In genomic region chr14:73718742-73719251, GRCh38 we compare ENCODE assay signal across 1 cellular context.
TF ChIP-seq lines count a peak whose summit lies in the region.

No MANE protein-coding gene starts in this region.

TF ChIP-seq in SK-N-SH treated with all-trans-retinoic acid at 6 μM for 48 hours, 23 proteins besides CTCF, POLR2A, EP300 and RAD21 (continued from another document):
- TF ChIP-seq, protein P1, sequence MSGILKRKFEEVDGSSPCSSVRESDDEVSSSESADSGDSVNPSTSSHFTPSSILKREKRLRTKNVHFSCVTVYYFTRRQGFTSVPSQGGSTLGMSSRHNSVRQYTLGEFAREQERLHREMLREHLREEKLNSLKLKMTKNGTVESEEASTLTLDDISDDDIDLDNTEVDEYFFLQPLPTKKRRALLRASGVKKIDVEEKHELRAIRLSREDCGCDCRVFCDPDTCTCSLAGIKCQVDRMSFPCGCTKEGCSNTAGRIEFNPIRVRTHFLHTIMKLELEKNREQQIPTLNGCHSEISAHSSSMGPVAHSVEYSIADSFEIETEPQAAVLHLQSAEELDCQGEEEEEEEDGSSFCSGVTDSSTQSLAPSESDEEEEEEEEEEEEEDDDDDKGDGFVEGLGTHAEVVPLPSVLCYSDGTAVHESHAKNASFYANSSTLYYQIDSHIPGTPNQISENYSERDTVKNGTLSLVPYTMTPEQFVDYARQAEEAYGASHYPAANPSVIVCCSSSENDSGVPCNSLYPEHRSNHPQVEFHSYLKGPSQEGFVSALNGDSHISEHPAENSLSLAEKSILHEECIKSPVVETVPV (CRISPR knock-in tag; IDR thresholded peaks at IDR 0.05) = no peak
- no peak for TF ChIP-seq ISL1 (CRISPR knock-in tag; IDR thresholded peaks at IDR 0.05)
- TF ChIP-seq RARB (CRISPR knock-in tag; IDR thresholded peaks at IDR 0.05) = no peak
- no peak for TF ChIP-seq SNAI2 (CRISPR knock-in tag; IDR thresholded peaks at IDR 0.05)
- no peak for TF ChIP-seq PPARA (CRISPR knock-in tag; IDR thresholded peaks at IDR 0.05; ENCODE audit: borderline replicate concordance)
- TF ChIP-seq BACH2 (CRISPR knock-in tag; IDR thresholded peaks at IDR 0.05; ENCODE audit: borderline replicate concordance) = no peak
- no peak for TF ChIP-seq OSR1 (CRISPR knock-in tag; IDR thresholded peaks at IDR 0.05)
- TF ChIP-seq ZFP3 (CRISPR knock-in tag; IDR thresholded peaks at IDR 0.05) = no peak
- TF ChIP-seq ZNF8 (CRISPR knock-in tag; IDR thresholded peaks at IDR 0.05) = no peak
- no peak for TF ChIP-seq ARNTL (CRISPR knock-in tag; IDR thresholded peaks at IDR 0.05; ENCODE audit: borderline replicate concordance, low read depth)
- no peak for TF ChIP-seq ZFP30 (CRISPR knock-in tag; IDR thresholded peaks at IDR 0.05)
- TF ChIP-seq, protein P2, sequence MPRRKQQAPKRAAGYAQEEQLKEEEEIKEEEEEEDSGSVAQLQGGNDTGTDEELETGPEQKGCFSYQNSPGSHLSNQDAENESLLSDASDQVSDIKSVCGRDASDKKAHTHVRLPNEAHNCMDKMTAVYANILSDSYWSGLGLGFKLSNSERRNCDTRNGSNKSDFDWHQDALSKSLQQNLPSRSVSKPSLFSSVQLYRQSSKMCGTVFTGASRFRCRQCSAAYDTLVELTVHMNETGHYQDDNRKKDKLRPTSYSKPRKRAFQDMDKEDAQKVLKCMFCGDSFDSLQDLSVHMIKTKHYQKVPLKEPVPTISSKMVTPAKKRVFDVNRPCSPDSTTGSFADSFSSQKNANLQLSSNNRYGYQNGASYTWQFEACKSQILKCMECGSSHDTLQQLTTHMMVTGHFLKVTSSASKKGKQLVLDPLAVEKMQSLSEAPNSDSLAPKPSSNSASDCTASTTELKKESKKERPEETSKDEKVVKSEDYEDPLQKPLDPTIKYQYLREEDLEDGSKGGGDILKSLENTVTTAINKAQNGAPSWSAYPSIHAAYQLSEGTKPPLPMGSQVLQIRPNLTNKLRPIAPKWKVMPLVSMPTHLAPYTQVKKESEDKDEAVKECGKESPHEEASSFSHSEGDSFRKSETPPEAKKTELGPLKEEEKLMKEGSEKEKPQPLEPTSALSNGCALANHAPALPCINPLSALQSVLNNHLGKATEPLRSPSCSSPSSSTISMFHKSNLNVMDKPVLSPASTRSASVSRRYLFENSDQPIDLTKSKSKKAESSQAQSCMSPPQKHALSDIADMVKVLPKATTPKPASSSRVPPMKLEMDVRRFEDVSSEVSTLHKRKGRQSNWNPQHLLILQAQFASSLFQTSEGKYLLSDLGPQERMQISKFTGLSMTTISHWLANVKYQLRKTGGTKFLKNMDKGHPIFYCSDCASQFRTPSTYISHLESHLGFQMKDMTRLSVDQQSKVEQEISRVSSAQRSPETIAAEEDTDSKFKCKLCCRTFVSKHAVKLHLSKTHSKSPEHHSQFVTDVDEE (CRISPR knock-in tag; IDR thresholded peaks at IDR 0.05) = no peak
- no peak for TF ChIP-seq ZNF70 (CRISPR knock-in tag; IDR thresholded peaks at IDR 0.05)
- TF ChIP-seq TCF4 (CRISPR knock-in tag; IDR thresholded peaks at IDR 0.05; ENCODE audit: borderline replicate concordance) = no peak
- TF ChIP-seq, protein P3, sequence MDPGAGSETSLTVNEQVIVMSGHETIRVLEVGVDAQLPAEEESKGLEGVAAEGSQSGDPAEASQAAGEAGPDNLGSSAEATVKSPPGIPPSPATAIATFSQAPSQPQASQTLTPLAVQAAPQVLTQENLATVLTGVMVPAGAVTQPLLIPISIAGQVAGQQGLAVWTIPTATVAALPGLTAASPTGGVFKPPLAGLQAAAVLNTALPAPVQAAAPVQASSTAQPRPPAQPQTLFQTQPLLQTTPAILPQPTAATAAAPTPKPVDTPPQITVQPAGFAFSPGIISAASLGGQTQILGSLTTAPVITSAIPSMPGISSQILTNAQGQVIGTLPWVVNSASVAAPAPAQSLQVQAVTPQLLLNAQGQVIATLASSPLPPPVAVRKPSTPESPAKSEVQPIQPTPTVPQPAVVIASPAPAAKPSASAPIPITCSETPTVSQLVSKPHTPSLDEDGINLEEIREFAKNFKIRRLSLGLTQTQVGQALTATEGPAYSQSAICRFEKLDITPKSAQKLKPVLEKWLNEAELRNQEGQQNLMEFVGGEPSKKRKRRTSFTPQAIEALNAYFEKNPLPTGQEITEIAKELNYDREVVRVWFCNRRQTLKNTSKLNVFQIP (CRISPR knock-in tag; IDR thresholded peaks at IDR 0.05; ENCODE audit: borderline replicate concordance, low read depth) = no peak
TF ChIP-seq in SK-N-SH treated with all-trans-retinoic acid at 6 μM for 48 hours: peak in this region for 0.
